Comparison of ENCODE assay signal across 8 cellular contexts in genomic region chr20:39338977-39339376, GRCh38.
DNase-seq lines count a peak whose midpoint lies in the region; ATAC-seq and TF ChIP-seq lines count a peak whose summit lies in the region.

No MANE protein-coding gene starts in this region.

- no TSS peak for BruUV-seq in Calu3 (replicated peaks; lab: Mats Ljungman, UMichigan)

- H3K27ac ChIP-seq in BLaER1 (no peak overlapping the region), RWPE1 (no peak overlapping the region)
- H3K27ac ChIP-seq in CD8-positive, alpha-beta T cell (ENCODE audit: low read depth, low read length) = no peak overlapping the region

- no peaks in the 10 kb centered on the region for H3K27me3 ChIP-seq in BLaER1
- no peaks in the 10 kb centered on the region for H3K27me3 ChIP-seq in CD8-positive, alpha-beta T cell (ENCODE audit: insufficient read depth, low read length)

- H3K27ac Mint-ChIP-seq in activated B cell treated with CpG ODN at 0.5 μM for 24 hours (peak overlapping the region; percentile 84), Calu3 (ENCODE audit: unreplicated experiment) (no peak overlapping the region)
- H3K27ac Mint-ChIP-seq in CD8-positive, alpha-beta T cell = no peak overlapping the region

- H3K36me3 ChIP-seq in BLaER1 = no peaks in the 10 kb centered on the region
- no peaks in the 10 kb centered on the region for H3K36me3 ChIP-seq in CD8-positive, alpha-beta T cell (ENCODE audit: insufficient read depth, low read length)

- CTCF ChIA-PET in activated B cell treated with CpG ODN at 0.5 μM for 24 hours (lab: Charles Lee) (no interaction called here), RWPE1 (lab: Yijun Ruan, JAX) (interaction anchor here (0.6 kb wide), 1 partner anchor 306 kb away, joined by 3 read pairs; no protein-coding TSS in a partner anchor), Calu3 (lab: Charles Lee) (no interaction called here)
- CTCF ChIA-PET in CD8-positive, alpha-beta T cell (lab: Charles Lee) = no interaction called here

- H3K9ac ChIP-seq in BLaER1 = no peak overlapping the region

- ATAC-seq in GM19438 (IDR thresholded peaks at IDR 0.05; ENCODE audit: low read depth, unreplicated experiment) = peak; percentile 98
- peak; percentile 95 for ATAC-seq in HG03135 (IDR thresholded peaks at IDR 0.05; ENCODE audit: unreplicated experiment)
- peak; percentile 99 for ATAC-seq in activated B cell treated with CpG ODN at 0.5 μM for 24 hours (ENCODE audit: low read depth)
- ATAC-seq in CD8-positive, alpha-beta T cell = no peak

- POLR2A ChIA-PET in activated B cell treated with CpG ODN at 0.5 μM for 24 hours (lab: Charles Lee) = no interaction called here
- POLR2A ChIA-PET in RWPE1 (lab: Yijun Ruan, JAX; ENCODE audit: low non-redundant PET) = no interaction called here
- POLR2A ChIA-PET in CD8-positive, alpha-beta T cell (lab: Charles Lee) = no interaction called here

- H3K4me1 Mint-ChIP-seq in activated B cell treated with CpG ODN at 0.5 μM for 24 hours (peaks cover 29% of the 10 kb centered on the region), Calu3 (ENCODE audit: low read depth, unreplicated experiment) (no peaks in the 10 kb centered on the region)
- no peaks in the 10 kb centered on the region for H3K4me1 Mint-ChIP-seq in CD8-positive, alpha-beta T cell (ENCODE audit: low read depth)

- H3K9me3 ChIP-seq in BLaER1 = no peaks in the 10 kb centered on the region
- H3K9me3 ChIP-seq in CD8-positive, alpha-beta T cell (ENCODE audit: low read length) = no peaks in the 10 kb centered on the region

- no peaks in the 10 kb centered on the region for H4K20me1 ChIP-seq in BLaER1

- peaks cover 18% of the 10 kb centered on the region for H3K4me1 ChIP-seq in BLaER1
- H3K4me1 ChIP-seq in CD8-positive, alpha-beta T cell (ENCODE audit: insufficient read depth, low read length) = no peaks in the 10 kb centered on the region

- H3K4me3 ChIP-seq in BLaER1 = no peak overlapping the region
- no peak overlapping the region for H3K4me3 ChIP-seq in CD8-positive, alpha-beta T cell (ENCODE audit: low read depth, low read length)

- H3K36me3 Mint-ChIP-seq in activated B cell treated with CpG ODN at 0.5 μM for 24 hours (ENCODE audit: low read depth) (no peaks in the 10 kb centered on the region), Calu3 (ENCODE audit: insufficient read depth, unreplicated experiment) (no peaks in the 10 kb centered on the region)
- H3K36me3 Mint-ChIP-seq in CD8-positive, alpha-beta T cell = no peaks in the 10 kb centered on the region

- DNase-seq in activated B cell treated with CpG ODN at 0.5 μM for 24 hours (no peak), RWPE1 (ENCODE audit: low spot score) (no peak), mucosa of gallbladder (ENCODE audit: low spot score) (no peak), Calu3 (no peak)
- DNase-seq in CD8-positive, alpha-beta T cell = no peak

- H3K4me3 Mint-ChIP-seq in activated B cell treated with CpG ODN at 0.5 μM for 24 hours (peak overlapping the region; percentile 12), Calu3 (ENCODE audit: low read depth, unreplicated experiment) (no peak overlapping the region)
- H3K4me3 Mint-ChIP-seq in CD8-positive, alpha-beta T cell = no peak overlapping the region

- H3K4me2 ChIP-seq in BLaER1 = peak overlapping the region; percentile 41

- TF ChIP-seq CTCF in activated B cell treated with CpG ODN at 0.5 μM for 24 hours (IDR thresholded peaks at IDR 0.05) (no peak), RWPE1 (conservative IDR thresholded peaks at IDR 0.05; ENCODE audit: low read depth) (no peak), Calu3 (IDR thresholded peaks at IDR 0.05; ENCODE audit: unreplicated experiment) (no peak)
- TF ChIP-seq CTCF in CD8-positive, alpha-beta T cell (IDR thresholded peaks at IDR 0.05) = no peak

- intact Hi-C loops in activated B cell treated with CpG ODN at 0.5 μM for 24 hours (cut with micrococcal nuclease) (loop anchor here (2.0 to 5.0 kb wide), 2 partner anchors 226 to 488 kb away; no protein-coding TSS in a partner anchor), Calu3 (cut with micrococcal nuclease; ENCODE audit: unreplicated experiment) (no loop called here)
- intact Hi-C loops in CD8-positive, alpha-beta T cell (cut with DNase I, micrococcal nuclease) = no loop called here

- no peaks in the 10 kb centered on the region for H3K9me3 Mint-ChIP-seq in activated B cell treated with CpG ODN at 0.5 μM for 24 hours
- H3K9me3 Mint-ChIP-seq in CD8-positive, alpha-beta T cell = no peaks in the 10 kb centered on the region
- H3K9me3 Mint-ChIP-seq in Calu3 (ENCODE audit: low read depth, unreplicated experiment) = peaks cover 10% of the 10 kb centered on the region

- H3K27me3 Mint-ChIP-seq in activated B cell treated with CpG ODN at 0.5 μM for 24 hours = no peaks in the 10 kb centered on the region
- peaks cover 2% of the 10 kb centered on the region for H3K27me3 Mint-ChIP-seq in CD8-positive, alpha-beta T cell (ENCODE audit: low read depth)
- H3K27me3 Mint-ChIP-seq in Calu3 (ENCODE audit: unreplicated experiment) = peaks cover 19% of the 10 kb centered on the region
